ENCODE assay signal across 9 cellular contexts in the genomic region with DNA sequence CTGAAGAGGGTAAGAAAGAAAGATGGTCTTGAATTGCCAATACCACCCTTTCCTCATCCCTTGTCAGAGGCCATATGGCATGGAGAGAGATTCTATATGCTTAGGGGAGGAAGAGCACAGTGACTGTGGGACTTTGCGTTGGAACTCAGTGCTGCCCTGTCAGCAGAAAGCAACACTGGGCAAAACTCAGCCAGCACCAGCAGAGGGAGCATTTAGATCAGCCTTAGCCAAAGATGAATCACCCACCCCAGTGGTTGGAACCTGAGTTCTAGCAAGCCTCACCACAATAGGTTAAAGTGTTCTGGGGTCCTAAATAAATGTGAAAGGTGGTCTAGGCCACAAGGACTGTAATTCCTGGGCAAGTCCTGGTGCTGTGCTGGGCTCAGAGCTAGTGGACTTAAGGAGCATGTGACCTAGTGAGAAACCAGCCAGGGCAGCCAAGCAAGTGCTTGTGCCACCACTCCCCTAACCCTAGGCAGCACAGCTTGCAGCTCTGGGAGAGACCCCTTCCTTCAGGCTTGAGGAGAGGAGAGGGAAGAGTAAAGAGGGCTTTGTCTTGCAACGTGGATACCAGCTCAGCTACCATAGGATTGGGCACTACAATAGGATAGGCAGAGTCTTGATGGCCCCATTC. TPM values are rescaled to one million over a fixed set of nuclear protein-coding genes. Genes with fewer than 3 reads are reported as not detected.
A peak's percentile ranks its signal among the peaks of the same experiment; 100 is the strongest.
DNase-seq lines count a peak whose midpoint lies in the region; ATAC-seq, FAIRE-seq and TF ChIP-seq lines count a peak whose summit lies in the region.
"Had no signal": no experiment of that assay in that cellular context is flagged by ENCODE, and none has a peak within 500 bp of the region (broad histone marks: within the 10 kb centered on the region; RNA-seq: fewer than 3 reads in every experiment).

No MANE protein-coding gene starts in this region.

- H3K27me3 ChIP-seq in SU-DHL-6 (ENCODE audit: low read length) = no peaks in the 10 kb centered on the region
- no peaks in the 10 kb centered on the region for H3K27me3 ChIP-seq in pancreas
- H3K27me3 ChIP-seq in esophagus muscularis mucosa = no peaks in the 10 kb centered on the region

- no peak for FAIRE-seq in pancreas (lab: Jason Lieb, UNC)
- FAIRE-seq: TTC549 had no signal

- TF ChIP-seq CTCF in SU-DHL-6 (IDR thresholded peaks at IDR 0.05; ENCODE audit: insufficient read depth, low read length, poor library complexity, severe bottlenecking) = peak; percentile 75
- TF ChIP-seq CTCF in epithelial cell of esophagus (IDR thresholded peaks at IDR 0.05; ENCODE audit: insufficient read depth, low read depth, low read length, missing control alignments) = peak; percentile 87
- TF ChIP-seq CTCF in pancreas (IDR thresholded peaks at IDR 0.05) = peak in 3 of 4 donors; percentile 21 to 34 (median 33)
- peak in 1 of 3 experiments; percentile 26 for TF ChIP-seq CTCF in esophagus muscularis mucosa (IDR thresholded peaks at IDR 0.05)

- no peaks in the 10 kb centered on the region for H3K9me2 ChIP-seq in SU-DHL-6 (replicated peaks; ENCODE audit: insufficient read depth, low read length)

- H3K27ac ChIP-seq in SU-DHL-6 (ENCODE audit: low read depth, low read length) = no peak overlapping the region
- no peak overlapping the region for H3K27ac ChIP-seq in pancreas
- no peak overlapping the region for H3K27ac ChIP-seq in esophagus muscularis mucosa (replicated peaks in 1 of 4)

- H3K4me3 ChIP-seq in SU-DHL-6 (ENCODE audit: insufficient read depth, low read length, poor library complexity, severe bottlenecking) (no peak overlapping the region), epithelial cell of esophagus (ENCODE audit: low read length) (no peak overlapping the region), pancreas (no peak overlapping the region), esophagus muscularis mucosa (no peak overlapping the region)

- H3F3A ChIP-seq in SU-DHL-6 (ENCODE audit: insufficient read depth) = no peaks in the 10 kb centered on the region

- no peak for TF ChIP-seq POLR2A in esophagus muscularis mucosa (IDR thresholded peaks at IDR 0.05; ENCODE audit: low read depth)

- intact Hi-C loops in pancreas (cut with DNase I) (no loop called here), esophagus muscularis mucosa (cut with DNase I) (no loop called here)

- H3K36me3 ChIP-seq in SU-DHL-6 (ENCODE audit: low read length) = no peaks in the 10 kb centered on the region
- H3K36me3 ChIP-seq in pancreas = no peaks in the 10 kb centered on the region
- no peaks in the 10 kb centered on the region for H3K36me3 ChIP-seq in esophagus muscularis mucosa

- H3K4me1 ChIP-seq in pancreas (no peaks in the 10 kb centered on the region), esophagus muscularis mucosa (no peaks in the 10 kb centered on the region)

- H3K4me2 ChIP-seq in SU-DHL-6 (ENCODE audit: low read depth, low read length, poor library complexity, severe bottlenecking) = no peak overlapping the region

- no peak overlapping the region for H2AFZ ChIP-seq in SU-DHL-6 (ENCODE audit: low read depth, low read length, severe bottlenecking)

- H3K79me2 ChIP-seq in SU-DHL-6 (ENCODE audit: insufficient read depth, low read length) = no peaks in the 10 kb centered on the region

- no peak for TF ChIP-seq EP300 in esophagus muscularis mucosa (IDR thresholded peaks at IDR 0.05)

- peak; percentile 77 for ATAC-seq in GM19452 (IDR thresholded peaks at IDR 0.05; ENCODE audit: unreplicated experiment)
- ATAC-seq in HG03571 (IDR thresholded peaks at IDR 0.05; ENCODE audit: unreplicated experiment) = peak; percentile 73
- ATAC-seq in pancreas = peak; percentile 85 to 94 (median 88)

- H3K9me3 ChIP-seq in SU-DHL-6 (ENCODE audit: insufficient read depth, low read length) (no peaks in the 10 kb centered on the region), pancreas (no peaks in the 10 kb centered on the region), esophagus muscularis mucosa (peaks cover 0 to 16% (median 6%) of the 10 kb centered on the region in 4 donors)

- H3K9ac ChIP-seq in SU-DHL-6 (ENCODE audit: low read length) = no peak overlapping the region

- 18 to 61% methylated on average over 2 of the region's 2 CpGs for WGBS in pancreas, 2 donors
- 67% methylated on average over 1 of the region's 2 CpGs for WGBS in esophagus muscularis mucosa

- DNase-seq in EL (peak; percentile 70), epithelial cell of esophagus (ENCODE audit: low read depth) (peak; percentile 79), pancreas (peak in 3 of 6 donors; percentile 34 to 52 (median 35)), hippocampal formation (lab: John Stamatoyannopoulos, UW) (no peak), esophagus muscularis mucosa (ENCODE audit: extremely low spot score) (no peak)

- H4K20me1 ChIP-seq in SU-DHL-6 (ENCODE audit: low read depth, low read length) = no peaks in the 10 kb centered on the region

RNA-seq across cellular contexts. Expression of a gene that starts 11.4 kb away (rescaled TPM):
- 100 to 1,000 TPM in 1 of 6 donors, 10 to 100 TPM in 5; 54.4 to 121 (median 73.4) TPM for total RNA-seq in pancreas
- 1 to 10 TPM; 7.6 to 9.6 TPM for polyA plus RNA-seq in pancreas
- total RNA-seq in esophagus muscularis mucosa = 10 to 100 TPM in 3 of 4 donors, 1 to 10 TPM in 1; 9.1 to 23.4 (median 14.7) TPM

Comparison
In these comparisons a context has a peak if more than half of its experiments do, and no peak if none do; other contexts are left out.
1. DNase-seq: peak in EL (single experiment) and epithelial cell of esophagus (single experiment); none in hippocampal formation (0 of 2) and esophagus muscularis mucosa (single experiment).
2. Peak in every context shown above with its lines, with median percentiles within 50 percentile points of each other: ATAC-seq.